Comparison of ENCODE assay signal across 8 cellular contexts in the genomic region with DNA sequence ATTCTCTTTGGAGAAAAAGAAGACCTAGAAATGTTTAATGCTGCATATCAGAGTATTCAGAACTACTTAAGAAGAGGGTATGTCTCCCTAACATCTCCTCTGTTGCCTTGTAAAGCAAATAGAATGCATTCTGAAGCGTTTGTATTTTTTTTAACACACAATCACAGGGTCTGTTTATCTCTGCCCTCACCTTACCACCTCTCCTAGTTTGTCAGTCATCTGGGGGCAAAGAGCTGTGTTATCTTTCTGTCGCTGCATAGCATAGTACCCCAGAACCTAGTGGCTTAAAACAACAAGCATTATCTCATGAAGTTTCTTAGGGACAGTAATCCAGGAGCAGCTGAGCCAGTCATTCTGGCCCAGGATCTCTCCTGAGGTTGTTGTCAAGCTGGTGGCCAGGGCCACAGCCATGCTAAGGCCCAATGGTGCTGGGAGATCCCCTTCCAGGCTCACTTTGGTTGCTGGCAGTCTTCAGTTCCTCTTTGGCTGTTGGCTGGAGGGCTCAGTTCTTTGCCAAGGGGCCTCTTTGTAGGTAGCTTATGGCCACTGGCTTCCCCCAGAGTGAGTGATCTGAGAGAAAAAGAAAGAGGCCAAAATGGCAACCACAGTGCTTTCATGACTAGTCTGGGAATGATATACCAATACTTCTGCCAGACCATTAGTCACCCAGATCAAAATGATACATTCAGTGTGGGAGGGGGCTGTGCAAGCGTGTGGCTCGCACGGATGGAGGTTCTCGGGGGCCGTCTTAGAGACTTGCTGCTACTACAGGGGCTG. TPM values are rescaled to one million over a fixed set of nuclear protein-coding genes. Genes with fewer than 3 reads are reported as not detected.
DNase-seq lines count a peak whose midpoint lies in the region; ATAC-seq and TF ChIP-seq lines count a peak whose summit lies in the region.

No MANE protein-coding gene starts in this region.

- TF ChIP-seq EP300 in SK-N-SH (IDR thresholded peaks at IDR 0.05; ENCODE audit: borderline replicate concordance in 1 of 2, low read depth in 1 of 2, low read length in 1 of 2): no peak

- H3K4me1 ChIP-seq in SK-N-SH (ENCODE audit: control insufficient read depth in 1 of 2, insufficient read depth in 2 of 2, low read depth in 1 of 2, low read length in 1 of 2) (peaks cover 0 to 6% of the 10 kb centered on the region in 2 experiments; a peak in 2 of 4 replicates), left ventricle myocardium inferior (no peaks in the 10 kb centered on the region)

- POLR2A ChIA-PET in naive thymus-derived CD8-positive, alpha-beta T cell (lab: Charles Lee): interaction anchor here (1.5 kb wide), 1 partner anchor 18 kb away, joined by 6 read pairs; a partner anchor contains a TSS
- POLR2A ChIA-PET in SK-N-SH (lab: Yijun Ruan, JAX): no interaction called here

- ATAC-seq in activated CD4-positive, CD25-positive, alpha-beta regulatory T cell treated with anti-CD3 and anti-CD28 coated beads, Interleukin-2, amount 50 U/mL, for 24 hours: peak; percentile 86 to 90
- ATAC-seq in GM21619 (IDR thresholded peaks at IDR 0.05; ENCODE audit: unreplicated experiment) (peak; percentile 98), HG03571 (IDR thresholded peaks at IDR 0.05; ENCODE audit: unreplicated experiment) (peak; percentile 100)
- peak in 1 of 2 donors; percentile 28 for ATAC-seq in naive thymus-derived CD8-positive, alpha-beta T cell

- H3K79me2 ChIP-seq in SK-N-SH (ENCODE audit: insufficient read depth): peaks cover 11% of the 10 kb centered on the region; the same call in 1 of the 2 replicates

- H3K36me3 ChIP-seq in SK-N-SH (replicated peaks in 1 of 2; ENCODE audit: control insufficient read depth in 1 of 2, insufficient read depth in 2 of 2, low read length in 1 of 2): peaks cover 77 to 82% of the 10 kb centered on the region in 2 experiments
- peaks cover 99% of the 10 kb centered on the region for H3K36me3 ChIP-seq in left ventricle myocardium inferior

- no peaks in the 10 kb centered on the region for H4K20me1 ChIP-seq in SK-N-SH (ENCODE audit: insufficient read depth)

- peaks cover 2 to 16% (median 9%) of the 10 kb centered on the region in 4 donors for H3K4me1 Mint-ChIP-seq in naive thymus-derived CD8-positive, alpha-beta T cell

- TF ChIP-seq RAD21 in SK-N-SH (IDR thresholded peaks at IDR 0.05; ENCODE audit: low read length): no peak

- no peak overlapping the region for H3K4me2 ChIP-seq in SK-N-SH

- H3K27me3 Mint-ChIP-seq in naive thymus-derived CD8-positive, alpha-beta T cell: no peaks in the 10 kb centered on the region

- peak overlapping the region in 6 of 10 donors; percentile 16 to 74 (median 61) for H3K27ac Mint-ChIP-seq in naive thymus-derived CD8-positive, alpha-beta T cell

- H3K4me3 ChIP-seq in SK-N-SH (ENCODE audit: low read depth in 2 of 2, low read length in 1 of 2) (no peak overlapping the region), left ventricle myocardium inferior (no peak overlapping the region)

- DNase-seq in activated CD4-positive, CD25-positive, alpha-beta regulatory T cell treated with anti-CD3 and anti-CD28 coated beads, Interleukin-2, amount 50 U/mL, for 72 hours: no peak
- no peak for DNase-seq in naive thymus-derived CD8-positive, alpha-beta T cell
- no peak for DNase-seq in SK-N-SH
- DNase-seq in NCI-H69 (lab: John Stamatoyannopoulos, UW): no peak
- DNase-seq in left ventricle myocardium inferior: no peak

- H3K9ac ChIP-seq in SK-N-SH: no peak overlapping the region

- no peak overlapping the region for H2AFZ ChIP-seq in SK-N-SH (ENCODE audit: low read depth)

- H3K4me3 Mint-ChIP-seq in naive thymus-derived CD8-positive, alpha-beta T cell: no peak overlapping the region

- H3K9me3 ChIP-seq in SK-N-SH: no peaks in the 10 kb centered on the region
- H3K9me3 ChIP-seq in left ventricle myocardium inferior (replicated peaks): no peaks in the 10 kb centered on the region

- no peaks in the 10 kb centered on the region for H3K27me3 ChIP-seq in SK-N-SH (ENCODE audit: insufficient read depth)
- no peaks in the 10 kb centered on the region for H3K27me3 ChIP-seq in left ventricle myocardium inferior (ENCODE audit: low read depth)

- no peaks in the 10 kb centered on the region for H3K9me3 Mint-ChIP-seq in naive thymus-derived CD8-positive, alpha-beta T cell

- no peak for TF ChIP-seq CTCF in SK-N-SH (IDR thresholded peaks at IDR 0.05)
- TF ChIP-seq CTCF in left ventricle myocardium inferior (IDR thresholded peaks at IDR 0.05; ENCODE audit: borderline replicate concordance): no peak

- CTCF ChIA-PET in SK-N-SH (lab: Yijun Ruan, JAX): no interaction called here

- H3F3A ChIP-seq in SK-N-SH (replicated peaks; ENCODE audit: insufficient read depth): no peaks in the 10 kb centered on the region

- intact Hi-C loops in left ventricle myocardium inferior (cut with micrococcal nuclease): no loop called here

- H3K9me2 ChIP-seq in SK-N-SH: no peaks in the 10 kb centered on the region

- H3K36me3 Mint-ChIP-seq in naive thymus-derived CD8-positive, alpha-beta T cell: peaks cover 8 to 92% (median 46%) of the 10 kb centered on the region in 3 donors

- H3K27ac ChIP-seq in SK-N-SH (ENCODE audit: low read depth in 2 of 2, low read length in 1 of 2): peak overlapping the region in 1 of 2 experiments; percentile 11; a peak in 2 of 4 replicates
- H3K27ac ChIP-seq in left ventricle myocardium inferior (replicated peaks): no peak overlapping the region

- 94% methylated on average over 7 of the region's 7 CpGs for WGBS in SK-N-SH (ENCODE audit: low lambda C conversion rate)

TF ChIP-seq in SK-N-SH, 30 proteins besides CTCF, POLR2A, EP300 and RAD21 (continues in another document):
- TF ChIP-seq, protein P1, sequence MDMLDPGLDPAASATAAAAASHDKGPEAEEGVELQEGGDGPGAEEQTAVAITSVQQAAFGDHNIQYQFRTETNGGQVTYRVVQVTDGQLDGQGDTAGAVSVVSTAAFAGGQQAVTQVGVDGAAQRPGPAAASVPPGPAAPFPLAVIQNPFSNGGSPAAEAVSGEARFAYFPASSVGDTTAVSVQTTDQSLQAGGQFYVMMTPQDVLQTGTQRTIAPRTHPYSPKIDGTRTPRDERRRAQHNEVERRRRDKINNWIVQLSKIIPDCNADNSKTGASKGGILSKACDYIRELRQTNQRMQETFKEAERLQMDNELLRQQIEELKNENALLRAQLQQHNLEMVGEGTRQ (IDR thresholded peaks at IDR 0.05; ENCODE audit: borderline replicate concordance, low read depth, low read length): no peak
- TF ChIP-seq NFIC (IDR thresholded peaks at IDR 0.05; ENCODE audit: borderline replicate concordance) (no peak), JUND (IDR thresholded peaks at IDR 0.05) (no peak), GATA2 (CRISPR knock-in tag; IDR thresholded peaks at IDR 0.05) (no peak), FOXM1 (IDR thresholded peaks at IDR 0.05; ENCODE audit: low read depth) (no peak), CHD2 (IDR thresholded peaks at IDR 0.05; ENCODE audit: low read length, partially characterized antibody) (no peak)
- TF ChIP-seq, protein P2, sequence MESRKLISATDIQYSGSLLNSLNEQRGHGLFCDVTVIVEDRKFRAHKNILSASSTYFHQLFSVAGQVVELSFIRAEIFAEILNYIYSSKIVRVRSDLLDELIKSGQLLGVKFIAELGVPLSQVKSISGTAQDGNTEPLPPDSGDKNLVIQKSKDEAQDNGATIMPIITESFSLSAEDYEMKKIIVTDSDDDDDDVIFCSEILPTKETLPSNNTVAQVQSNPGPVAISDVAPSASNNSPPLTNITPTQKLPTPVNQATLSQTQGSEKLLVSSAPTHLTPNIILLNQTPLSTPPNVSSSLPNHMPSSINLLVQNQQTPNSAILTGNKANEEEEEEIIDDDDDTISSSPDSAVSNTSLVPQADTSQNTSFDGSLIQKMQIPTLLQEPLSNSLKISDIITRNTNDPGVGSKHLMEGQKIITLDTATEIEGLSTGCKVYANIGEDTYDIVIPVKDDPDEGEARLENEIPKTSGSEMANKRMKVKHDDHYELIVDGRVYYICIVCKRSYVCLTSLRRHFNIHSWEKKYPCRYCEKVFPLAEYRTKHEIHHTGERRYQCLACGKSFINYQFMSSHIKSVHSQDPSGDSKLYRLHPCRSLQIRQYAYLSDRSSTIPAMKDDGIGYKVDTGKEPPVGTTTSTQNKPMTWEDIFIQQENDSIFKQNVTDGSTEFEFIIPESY (IDR thresholded peaks at IDR 0.05; ENCODE audit: borderline replicate concordance, low read depth): no peak
- TF ChIP-seq, protein P3, sequence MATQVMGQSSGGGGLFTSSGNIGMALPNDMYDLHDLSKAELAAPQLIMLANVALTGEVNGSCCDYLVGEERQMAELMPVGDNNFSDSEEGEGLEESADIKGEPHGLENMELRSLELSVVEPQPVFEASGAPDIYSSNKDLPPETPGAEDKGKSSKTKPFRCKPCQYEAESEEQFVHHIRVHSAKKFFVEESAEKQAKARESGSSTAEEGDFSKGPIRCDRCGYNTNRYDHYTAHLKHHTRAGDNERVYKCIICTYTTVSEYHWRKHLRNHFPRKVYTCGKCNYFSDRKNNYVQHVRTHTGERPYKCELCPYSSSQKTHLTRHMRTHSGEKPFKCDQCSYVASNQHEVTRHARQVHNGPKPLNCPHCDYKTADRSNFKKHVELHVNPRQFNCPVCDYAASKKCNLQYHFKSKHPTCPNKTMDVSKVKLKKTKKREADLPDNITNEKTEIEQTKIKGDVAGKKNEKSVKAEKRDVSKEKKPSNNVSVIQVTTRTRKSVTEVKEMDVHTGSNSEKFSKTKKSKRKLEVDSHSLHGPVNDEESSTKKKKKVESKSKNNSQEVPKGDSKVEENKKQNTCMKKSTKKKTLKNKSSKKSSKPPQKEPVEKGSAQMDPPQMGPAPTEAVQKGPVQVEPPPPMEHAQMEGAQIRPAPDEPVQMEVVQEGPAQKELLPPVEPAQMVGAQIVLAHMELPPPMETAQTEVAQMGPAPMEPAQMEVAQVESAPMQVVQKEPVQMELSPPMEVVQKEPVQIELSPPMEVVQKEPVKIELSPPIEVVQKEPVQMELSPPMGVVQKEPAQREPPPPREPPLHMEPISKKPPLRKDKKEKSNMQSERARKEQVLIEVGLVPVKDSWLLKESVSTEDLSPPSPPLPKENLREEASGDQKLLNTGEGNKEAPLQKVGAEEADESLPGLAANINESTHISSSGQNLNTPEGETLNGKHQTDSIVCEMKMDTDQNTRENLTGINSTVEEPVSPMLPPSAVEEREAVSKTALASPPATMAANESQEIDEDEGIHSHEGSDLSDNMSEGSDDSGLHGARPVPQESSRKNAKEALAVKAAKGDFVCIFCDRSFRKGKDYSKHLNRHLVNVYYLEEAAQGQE (IDR thresholded peaks at IDR 0.05; ENCODE audit: low read depth, low read length): no peak

RNA-seq across cellular contexts. Expression of a gene that starts 17.8 kb away (rescaled TPM):
- total RNA-seq in naive thymus-derived CD8-positive, alpha-beta T cell: 100 to 1,000 TPM; 108 to 109 TPM
- 10 to 100 TPM; 25.5 to 31.0 (median 26.0) TPM for polyA plus RNA-seq in naive thymus-derived CD8-positive, alpha-beta T cell
- 25.2 and 37.4 TPM in 2 replicates for polyA plus RNA-seq in SK-N-SH (2012; rRNA removed)
- 34.3 and 35.8 TPM in 2 replicates for polyA plus RNA-seq in SK-N-SH (2012; cell fraction: cytosol; rRNA removed)
- polyA plus RNA-seq in SK-N-SH (2012; cell fraction: nucleus; rRNA removed): 13.9 and 24.5 TPM in 2 replicates
- 7.9 TPM for total RNA-seq in left ventricle myocardium inferior

Comparison
In these comparisons a context has a peak if more than half of its experiments do, and no peak if none do; other contexts are left out.
1. RNA of a gene that starts 17.8 kb away (total RNA-seq): 108 to 109 TPM in naive thymus-derived CD8-positive, alpha-beta T cell; 7.9 TPM in left ventricle myocardium inferior (single experiment); every median in the first group is over 10 times any median in the second.